In genomic region chr14:100566586-100566985, GRCh38 we compare ENCODE assay signal across 18 cellular contexts. TPM values are rescaled to one million over a fixed set of nuclear protein-coding genes. Genes with fewer than 3 reads are reported as not detected.
A peak's percentile ranks its signal among the peaks of the same experiment; 100 is the strongest.
DNase-seq lines count a peak whose midpoint lies in the region; ATAC-seq and TF ChIP-seq lines count a peak whose summit lies in the region.
"Had no signal": no experiment of that assay in that cellular context is flagged by ENCODE, and none has a peak within 500 bp of the region (broad histone marks: within the 10 kb centered on the region; RNA-seq: fewer than 3 reads in every experiment).

No MANE protein-coding gene starts in this region.

- H3K9me3 Mint-ChIP-seq in activated CD4-positive, alpha-beta T cell treated with anti-CD3 and anti-CD28 coated beads for 36 hours (ENCODE audit: low read depth): no peaks in the 10 kb centered on the region
- no peaks in the 10 kb centered on the region for H3K9me3 Mint-ChIP-seq in endodermal cell
- H3K9me3 Mint-ChIP-seq: CD4-positive, alpha-beta T cell; naive B cell had no signal

- no peak for TF ChIP-seq CTCF in Panc1 (IDR thresholded peaks at IDR 0.05)
- no peak for TF ChIP-seq CTCF in endodermal cell (conservative IDR thresholded peaks at IDR 0.05)
- no peak for TF ChIP-seq CTCF in psoas muscle (IDR thresholded peaks at IDR 0.05)
- no peak for TF ChIP-seq CTCF in spleen (IDR thresholded peaks at IDR 0.05 in 8 of 11, conservative IDR thresholded peaks at IDR 0.05 in 3 of 11)

- 83 to 92% methylated on average over 2 to 4 of the region's 4 CpGs for WGBS in endodermal cell (ENCODE audit: insufficient coverage in 1 of 2, insufficient read length in 1 of 2), 2 experiments
- 79 to 84% (median 81%) methylated on average over 4 of the region's 4 CpGs for WGBS in psoas muscle, 3 donors
- 70 to 95% (median 79%) methylated on average over 2 to 4 of the region's 4 CpGs for WGBS in spleen, 5 donors

- no peaks in the 10 kb centered on the region for H3K36me3 ChIP-seq in Panc1 (ENCODE audit: control insufficient read depth, insufficient read depth, low read length)
- H3K36me3 ChIP-seq in endodermal cell (ENCODE audit: control insufficient read depth, insufficient read depth, low read length): no peaks in the 10 kb centered on the region
- H3K36me3 ChIP-seq in psoas muscle (ENCODE audit: insufficient read depth in 1 of 2, low read depth in 1 of 2): no peaks in the 10 kb centered on the region
- no peaks in the 10 kb centered on the region for H3K36me3 ChIP-seq in spleen
- H3K36me3 ChIP-seq: thyroid gland had no signal

- ATAC-seq in activated CD4-positive, alpha-beta T cell treated with anti-CD3 and anti-CD28 coated beads for 36 hours: no peak
- no peak for ATAC-seq in Panc1
- no peak for ATAC-seq in psoas muscle

- peak overlapping the region; percentile 32 for H3K4me3 Mint-ChIP-seq in activated CD4-positive, alpha-beta T cell treated with anti-CD3 and anti-CD28 coated beads for 36 hours
- peak overlapping the region; percentile 40 for H3K4me3 Mint-ChIP-seq in endodermal cell

- H3K4me3 ChIP-seq in Panc1 (ENCODE audit: low read depth in 2 of 2, low read length in 2 of 2): peak overlapping the region; percentile 53 to 57
- no peak overlapping the region for H3K4me3 ChIP-seq in endodermal cell (ENCODE audit: low read length)
- H3K4me3 ChIP-seq in psoas muscle: peak overlapping the region; percentile 64
- H3K4me3 ChIP-seq in spleen: peak overlapping the region in 4 of 8 donors; percentile 39 to 75 (median 50)
- H3K4me3 ChIP-seq: SK-N-MC had no signal

- BruUV-seq in Panc1 (replicated peaks; lab: Mats Ljungman, UMichigan): no TSS peak

- in situ Hi-C loops in Panc1 (cut with HindIII; ENCODE audit: low pct_unique_long_range_greater_than_20kb, low sequenced_read_pairs): no loop called here

- H3K27ac Mint-ChIP-seq in activated CD4-positive, alpha-beta T cell treated with anti-CD3 and anti-CD28 coated beads for 36 hours: no peak overlapping the region
- no peak overlapping the region for H3K27ac Mint-ChIP-seq in endodermal cell
- H3K27ac Mint-ChIP-seq: CD4-positive, alpha-beta T cell had no signal

- H3K9me3 ChIP-seq in Panc1 (ENCODE audit: control insufficient read depth, insufficient read depth, low read depth, low read length) (no peaks in the 10 kb centered on the region), endodermal cell (ENCODE audit: control insufficient read depth, low read length) (no peaks in the 10 kb centered on the region), psoas muscle (no peaks in the 10 kb centered on the region), spleen (no peaks in the 10 kb centered on the region)
- H3K9me3 ChIP-seq: thyroid gland had no signal

- no peaks in the 10 kb centered on the region for H3K27me3 ChIP-seq in Panc1 (ENCODE audit: control insufficient read depth, insufficient read depth, low read length)
- peaks cover 87% of the 10 kb centered on the region for H3K27me3 ChIP-seq in endodermal cell (ENCODE audit: control insufficient read depth, insufficient read depth, low read length, poor library complexity, severe bottlenecking)
- H3K27me3 ChIP-seq in psoas muscle (ENCODE audit: insufficient read depth in 3 of 3, low read length in 2 of 3): peaks cover 0 to 65% (median 27%) of the 10 kb centered on the region in 3 donors
- H3K27me3 ChIP-seq in spleen (replicated peaks in 1 of 7): peaks cover 0 to 70% (median 40%) of the 10 kb centered on the region in 7 donors

- H3K27me3 Mint-ChIP-seq in activated CD4-positive, alpha-beta T cell treated with anti-CD3 and anti-CD28 coated beads for 36 hours: peaks cover 21% of the 10 kb centered on the region
- H3K27me3 Mint-ChIP-seq in endodermal cell (ENCODE audit: insufficient read depth): peaks cover 74% of the 10 kb centered on the region

- peak overlapping the region; percentile 80 for H3K27ac ChIP-seq in Panc1 (ENCODE audit: low read length)
- no peak overlapping the region for H3K27ac ChIP-seq in endodermal cell (ENCODE audit: low read depth, low read length)
- H3K27ac ChIP-seq in psoas muscle: no peak overlapping the region
- H3K27ac ChIP-seq in spleen: peak overlapping the region in 4 of 8 donors; percentile 28 to 79 (median 43)
- H3K27ac ChIP-seq: SK-N-MC, thyroid gland had no signal

- no peak overlapping the region for H3K9ac ChIP-seq in endodermal cell (ENCODE audit: extremely low read depth, low read length, poor library complexity, severe bottlenecking)

- CTCF ChIA-PET in activated CD4-positive, alpha-beta T cell treated with anti-CD3 and anti-CD28 coated beads for 36 hours (lab: Charles Lee): interaction anchor here (1.0 kb wide), 1 partner anchor 96 kb away, joined by 3 read pairs; no protein-coding TSS in a partner anchor
- CTCF ChIA-PET in Panc1 (lab: Charles Lee): no interaction called here

- TF ChIP-seq POLR2A in spleen (IDR thresholded peaks at IDR 0.05): no peak

- H3K36me3 Mint-ChIP-seq in activated CD4-positive, alpha-beta T cell treated with anti-CD3 and anti-CD28 coated beads for 36 hours (ENCODE audit: low read depth): no peaks in the 10 kb centered on the region
- H3K36me3 Mint-ChIP-seq in endodermal cell (ENCODE audit: low read depth): no peaks in the 10 kb centered on the region
- H3K36me3 Mint-ChIP-seq: naive B cell had no signal

- POLR2A ChIA-PET in activated CD4-positive, alpha-beta T cell treated with anti-CD3 and anti-CD28 coated beads for 36 hours (lab: Charles Lee): no interaction called here
- POLR2A ChIA-PET in Panc1 (lab: Charles Lee): no interaction called here

- no peak for DNase-seq in activated CD4-positive, alpha-beta T cell treated with anti-CD3 and anti-CD28 coated beads for 36 hours
- DNase-seq in activated CD4-positive, alpha-beta T cell treated with anti-CD3 and anti-CD28 coated beads, Interleukin-2, amount 50 U/mL, for 1 hour: no peak
- DNase-seq in Panc1 (ENCODE audit: low read depth, low spot score) (no peak), endodermal cell (no peak), psoas muscle (no peak), NCI-H345 treated with DMSO at 0.1 percent for 48 hours (lab: John Stamatoyannopoulos, UW; ENCODE audit: unreplicated experiment) (no peak), spleen (no peak), KG1 (lab: John Stamatoyannopoulos, UW) (no peak)
- DNase-seq: 8988T; activated CD8-positive, alpha-beta memory T cell treated with anti-CD3 and anti-CD28 coated beads for 24 hours; activated effector memory CD4-positive, alpha-beta T cell treated with anti-CD3 and anti-CD28 coated beads, Interleukin-2, amount 50 U/mL, for 16 hours; CD4-positive, alpha-beta T cell; left ventricle myocardium superior; naive B cell; NCI-H187 treated with DMSO at 0.1 percent for 48 hours; NCI-H526 treated with DMSO at 0.1 percent for 48 hours; thyroid gland had no signal

- intact Hi-C loops in activated CD4-positive, alpha-beta T cell treated with anti-CD3 and anti-CD28 coated beads for 36 hours (cut with DNase I, micrococcal nuclease): no loop called here
- intact Hi-C loops in Panc1 (cut with micrococcal nuclease; ENCODE audit: unreplicated experiment) (no loop called here), psoas muscle (cut with DNase I) (no loop called here), spleen (cut with DNase I; ENCODE audit: low total_unique reads) (no loop called here)

- H3K4me1 ChIP-seq in Panc1 (ENCODE audit: control insufficient read depth, insufficient read depth, low read length) (peaks cover 17% of the 10 kb centered on the region), endodermal cell (ENCODE audit: control insufficient read depth, insufficient read depth, low read length) (no peaks in the 10 kb centered on the region), psoas muscle (peaks cover 6% of the 10 kb centered on the region), spleen (peaks cover 5 to 58% (median 31%) of the 10 kb centered on the region in 6 donors)

- peaks cover 5% of the 10 kb centered on the region for H3K4me1 Mint-ChIP-seq in activated CD4-positive, alpha-beta T cell treated with anti-CD3 and anti-CD28 coated beads for 36 hours
- H3K4me1 Mint-ChIP-seq in endodermal cell: peaks cover 4% of the 10 kb centered on the region

RNA-seq across cellular contexts. Expression of gene BEGAIN, which starts 20.6 kb away (rescaled TPM):
- total RNA-seq in activated CD4-positive, alpha-beta T cell treated with anti-CD3 and anti-CD28 coated beads for 36 hours: 1 to 10 TPM; 3.1 to 3.5 TPM
- total RNA-seq in Panc1 (2021; ENCODE audit: unreplicated experiment): 26.5 TPM
- polyA plus RNA-seq in Panc1 (2012; ENCODE audit: insufficient read length): 37.2 TPM
- 1 to 10 TPM in 1 of 2 donors, under 1 TPM in 1; 0.91 to 1.3 TPM for total RNA-seq in endodermal cell
- 1.4 TPM for polyA plus RNA-seq in endodermal cell (2013, experiment 1 of 2)
- 1.1 TPM for polyA plus RNA-seq in endodermal cell (2013, experiment 2 of 2)
- 1 to 10 TPM in 2 of 4 donors, under 1 TPM in 2; 0.13 to 1.0 (median 0.91) TPM for total RNA-seq in psoas muscle
- under 1 TPM in 2 of 3 donors, not detected in 1; 0.08 to 0.14 TPM for polyA plus RNA-seq in psoas muscle
- 10 to 100 TPM in 1 of 7 donors, 1 to 10 TPM in 6; 3.8 to 10.0 (median 5.9) TPM for total RNA-seq in spleen
- 1 to 10 TPM; 1.8 to 6.9 (median 4.1) TPM for polyA plus RNA-seq in spleen
